In genomic region chr3:138434276-138434874, GRCh38 we compare ENCODE assay signal across 2 cellular contexts.
TF ChIP-seq lines count a peak whose summit lies in the region.

Gene ESYT3, plus strand, starts transcription at chr3:138434616. Its CDS starts 183 bp downstream, at chr3:138434799.

TF ChIP-seq in WTC11, 78 proteins besides CTCF, POLR2A, EP300 and RAD21 (continued from another document and continues in another):
- TF ChIP-seq ATF2 (CRISPR knock-in tag; IDR thresholded peaks at IDR 0.05; ENCODE audit: borderline replicate concordance, low read depth) (peak; percentile 28; the same call in 1 of the 2 replicates), ZBTB21 (CRISPR knock-in tag; IDR thresholded peaks at IDR 0.05; ENCODE audit: borderline replicate concordance) (peak; percentile 90), ATF6 (CRISPR knock-in tag; IDR thresholded peaks at IDR 0.05) (peak; percentile 74), ZBTB43 (CRISPR knock-in tag; IDR thresholded peaks at IDR 0.05) (peak; percentile 97), ZNF219 (CRISPR knock-in tag; IDR thresholded peaks at IDR 0.05; ENCODE audit: borderline replicate concordance) (0 out of 2 replicates have a peak, but pooled peaks have one; percentile 91), TEAD1 (CRISPR knock-in tag; IDR thresholded peaks at IDR 0.05) (peak; percentile 97), GABPB1 (CRISPR knock-in tag; IDR thresholded peaks at IDR 0.05) (peak; percentile 74), ZNF317 (CRISPR knock-in tag; IDR thresholded peaks at IDR 0.05; ENCODE audit: borderline replicate concordance, low read depth) (peak; percentile 71), ZNF671 (CRISPR knock-in tag; IDR thresholded peaks at IDR 0.05) (no peak), STAT6 (CRISPR knock-in tag; conservative IDR thresholded peaks at IDR 0.05; ENCODE audit: low read depth) (no peak), NR1H2 (CRISPR knock-in tag; IDR thresholded peaks at IDR 0.05) (no peak; the same call in 1 of the 2 replicates), MYBL2 (CRISPR knock-in tag; IDR thresholded peaks at IDR 0.05) (peak; percentile 89), HMGXB4 (CRISPR knock-in tag; IDR thresholded peaks at IDR 0.05) (0 out of 2 replicates have a peak, but pooled peaks have one; percentile 67), KAT7 (CRISPR knock-in tag; IDR thresholded peaks at IDR 0.05; ENCODE audit: borderline replicate concordance) (0 out of 2 replicates have a peak, but pooled peaks have one; percentile 41), MAX (CRISPR knock-in tag; IDR thresholded peaks at IDR 0.05) (peak; percentile 100)

TF ChIP-seq in HepG2, 621 proteins besides CTCF, POLR2A, EP300 and RAD21 (continued from another document and continues in another):
- 0 out of 2 replicates have a peak, but pooled peaks have one; percentile 74 for TF ChIP-seq ZNF318 (CRISPR knock-in tag; IDR thresholded peaks at IDR 0.05)
- no peak; the same call in 1 of the 2 replicates for TF ChIP-seq PLSCR1 (CRISPR knock-in tag; IDR thresholded peaks at IDR 0.05; ENCODE audit: borderline replicate concordance)
- no peak; the same call in 1 of the 2 replicates for TF ChIP-seq ZNF382 (CRISPR knock-in tag; IDR thresholded peaks at IDR 0.05; ENCODE audit: borderline replicate concordance)
- TF ChIP-seq NFE2 (CRISPR knock-in tag; IDR thresholded peaks at IDR 0.05): 0 out of 2 replicates have a peak, but pooled peaks have one; percentile 6
- peak; percentile 58 for TF ChIP-seq RARA (CRISPR knock-in tag; IDR thresholded peaks at IDR 0.05)
- TF ChIP-seq PRDM15 (CRISPR knock-in tag; IDR thresholded peaks at IDR 0.05): peak; percentile 79
- TF ChIP-seq HCFC1 (IDR thresholded peaks at IDR 0.05; ENCODE audit: low read depth, low read length): no peak
- peak; percentile 57; the same call in 1 of the 2 replicates for TF ChIP-seq ZHX1 (CRISPR knock-in tag; IDR thresholded peaks at IDR 0.05; ENCODE audit: low read depth)
- TF ChIP-seq ATF6 (CRISPR knock-in tag; conservative IDR thresholded peaks at IDR 0.05): no peak
- peak; percentile 86 for TF ChIP-seq BCL3 (CRISPR knock-in tag; IDR thresholded peaks at IDR 0.05)
- no peak; the same call in 1 of the 2 replicates for TF ChIP-seq ZBTB38 (CRISPR knock-in tag; IDR thresholded peaks at IDR 0.05)
- TF ChIP-seq SETDB1 (CRISPR knock-in tag; IDR thresholded peaks at IDR 0.05; ENCODE audit: borderline replicate concordance): no peak
- peak; percentile 59; the same call in 1 of the 2 replicates for TF ChIP-seq SKIL (CRISPR knock-in tag; IDR thresholded peaks at IDR 0.05; ENCODE audit: borderline replicate concordance)
- TF ChIP-seq FOXA3 (CRISPR knock-in tag; IDR thresholded peaks at IDR 0.05): peak; percentile 69
- TF ChIP-seq HNF4G (IDR thresholded peaks at IDR 0.05; ENCODE audit: borderline replicate concordance, low read depth, low read length): no peak
- 0 out of 2 replicates have a peak, but pooled peaks have one; percentile 4 for TF ChIP-seq HNF4G (CRISPR knock-in tag; IDR thresholded peaks at IDR 0.05; ENCODE audit: borderline replicate concordance, low read depth)
- peak; percentile 64; the same call in 1 of the 2 replicates for TF ChIP-seq ZNF747 (CRISPR knock-in tag; IDR thresholded peaks at IDR 0.05; ENCODE audit: borderline replicate concordance)
- TF ChIP-seq ZNF512 (CRISPR knock-in tag; IDR thresholded peaks at IDR 0.05): no peak
- peak; percentile 89 for TF ChIP-seq ZNF501 (CRISPR knock-in tag; IDR thresholded peaks at IDR 0.05)
- no peak for TF ChIP-seq ZNF674 (CRISPR knock-in tag; IDR thresholded peaks at IDR 0.05; ENCODE audit: low read depth)
